Comparison of ENCODE assay signal across 8 cellular contexts in genomic region chr15:90994417-90995311, GRCh38. TPM values are rescaled to one million over a fixed set of nuclear protein-coding genes. Genes with fewer than 3 reads are reported as not detected.
DNase-seq lines count a peak whose midpoint lies in the region; ATAC-seq, FAIRE-seq and TF ChIP-seq lines count a peak whose summit lies in the region.

Gene PRC1, minus strand, starts transcription at chr15:90994535. Its CDS starts 118 bp downstream, at chr15:90994417.

- peaks cover 5 to 16% of the 10 kb centered on the region in 2 experiments; a peak in 3 of 5 replicates for H3K36me3 ChIP-seq in HepG2 (replicated peaks in 1 of 2; ENCODE audit: control insufficient read depth in 1 of 2, insufficient read depth in 2 of 2, low read length in 2 of 2)

- H3K9me3 ChIP-seq in HepG2 (ENCODE audit: low read length) = no peaks in the 10 kb centered on the region

- H3K4me3 ChIP-seq in HepG2 (replicated peaks in 1 of 3; ENCODE audit: insufficient read depth in 1 of 3, low read depth in 2 of 3, low read length in 3 of 3) = peak within 1 kb of the TSS; percentile 96 to 100 (median 99)

- POLR2A ChIA-PET in HepG2 (lab: Yijun Ruan, JAX) = interaction anchor here (0.7 to 1.1 kb wide), 5 partner anchors 9 to 64 kb away, joined by 3 to 5 read pairs (median 3); partner anchors contain the start of gene UNC45A

- TSS peak; percentile 94 for BruUV-seq in HepG2 (replicated peaks; lab: Mats Ljungman, UMichigan)

- WGBS in HepG2 (ENCODE audit: low lambda C conversion rate) = 1% methylated on average over 20 of the region's 75 CpGs

- H3K27me3 ChIP-seq in HepG2 (ENCODE audit: control insufficient read depth in 1 of 2, insufficient read depth in 2 of 2, low read length in 2 of 2) = no peaks in the 10 kb centered on the region

- TF ChIP-seq EP300 in HepG2 (IDR thresholded peaks at IDR 0.05; ENCODE audit: low read depth in 2 of 2, low read length in 2 of 2) (0 out of 4 replicates have a peak, but pooled peaks of 1 of the 2 experiments have one; percentile 55), HepG2 (CRISPR knock-in tag; IDR thresholded peaks at IDR 0.05; ENCODE audit: borderline replicate concordance) (0 out of 2 replicates have a peak, but pooled peaks have one; percentile 2)

- peaks cover 25% of the 10 kb centered on the region for H3K4me1 ChIP-seq in HepG2 (ENCODE audit: insufficient read depth, low read length)

- intact Hi-C loops in HepG2 (cut with micrococcal nuclease; ENCODE audit: unreplicated experiment) = loop anchor here (10.0 kb wide), 1 partner anchor 60 kb away; the partner anchor contains the start of genes HDDC3 and UNC45A

- DNase-seq in NCI-H774 (lab: John Stamatoyannopoulos, UW) (peak; percentile 99), dermis blood vessel endothelial cell (peak; percentile 99), HepG2 (ENCODE audit: low spot score) (peak; percentile 95)
- DNase-seq in activated CD4-positive, alpha-beta T cell treated with anti-CD3 and anti-CD28 coated beads, Interleukin-2, amount 50 U/mL, for 4 hours = peak; percentile 95 to 96
- peak; percentile 97 for DNase-seq in stimulated activated CD4-positive, alpha-beta T cell treated with anti-CD3 and anti-CD28 coated beads, Interleukin-4, amount 100 ng/mL, for 1 hour

- ATAC-seq in GM19395 (IDR thresholded peaks at IDR 0.05; ENCODE audit: unreplicated experiment) (peak; percentile 94), HG03565 (IDR thresholded peaks at IDR 0.05; ENCODE audit: unreplicated experiment) (peak; percentile 91), HepG2 (peak; percentile 97)

- peak; percentile 73 for FAIRE-seq in HepG2 (lab: Jason Lieb, UNC)

- H3K79me2 ChIP-seq in HepG2 (ENCODE audit: insufficient read depth, low read length) = peaks cover 52% of the 10 kb centered on the region

- no peak for TF ChIP-seq RAD21 in HepG2 (CRISPR knock-in tag; IDR thresholded peaks at IDR 0.05)

- TF ChIP-seq POLR2A in HepG2 (IDR thresholded peaks at IDR 0.05; ENCODE audit: insufficient read depth in 1 of 2, low read depth in 2 of 2, low read length in 2 of 2) = peak; percentile 60 to 87

- H3K27ac ChIP-seq in C4-2B (peak within 1 kb of the TSS; percentile 95), HepG2 (ENCODE audit: extremely low read length, insufficient read depth, low read length) (peak within 1 kb of the TSS; percentile 93)

- CTCF ChIA-PET in HepG2 (lab: Yijun Ruan, JAX; ENCODE audit: low intra/inter-chr PET ratio, low total read pairs) = no interaction called here

- peak within 1 kb of the TSS; percentile 99 for H3K9ac ChIP-seq in HepG2 (ENCODE audit: insufficient read depth, low read depth, low read length)

- TF ChIP-seq CTCF in C4-2B (conservative IDR thresholded peaks at IDR 0.05) (no peak), HepG2 (CRISPR knock-in tag; IDR thresholded peaks at IDR 0.05) (peak; percentile 40)

- H3K4me2 ChIP-seq in HepG2 (ENCODE audit: low read depth, low read length) = peak within 1 kb of the TSS; percentile 86

- in situ Hi-C loops in HepG2 (cut with HindIII; ENCODE audit: extremely low pct_ligation_motif_present, low pct_unique_long_range_greater_than_20kb) = no loop called here

- no peaks in the 10 kb centered on the region; the same call in 1 of the 2 replicates for H4K20me1 ChIP-seq in HepG2 (ENCODE audit: insufficient read depth, low read length)

- H2AFZ ChIP-seq in HepG2 (ENCODE audit: low read length) = peak within 1 kb of the TSS; percentile 88

TF ChIP-seq in HepG2, 621 proteins besides CTCF, POLR2A, EP300 and RAD21 (continues in another document):
- TF ChIP-seq TSC22D2 (CRISPR knock-in tag; IDR thresholded peaks at IDR 0.05; ENCODE audit: borderline replicate concordance) = no peak
- 0 out of 2 replicates have a peak, but pooled peaks have one; percentile 2 for TF ChIP-seq DNMT1 (CRISPR knock-in tag; IDR thresholded peaks at IDR 0.05)
- TF ChIP-seq, protein P1, sequence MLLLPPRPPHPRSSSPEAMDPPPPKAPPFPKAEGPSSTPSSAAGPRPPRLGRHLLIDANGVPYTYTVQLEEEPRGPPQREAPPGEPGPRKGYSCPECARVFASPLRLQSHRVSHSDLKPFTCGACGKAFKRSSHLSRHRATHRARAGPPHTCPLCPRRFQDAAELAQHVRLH (CRISPR knock-in tag; IDR thresholded peaks at IDR 0.05; ENCODE audit: borderline replicate concordance, low read depth) = peak; percentile 67; the same call in 1 of the 2 replicates
- no peak for TF ChIP-seq ZNF251 (CRISPR knock-in tag; IDR thresholded peaks at IDR 0.05)
- TF ChIP-seq YEATS2 (CRISPR knock-in tag; IDR thresholded peaks at IDR 0.05; ENCODE audit: borderline replicate concordance) = peak; percentile 92; the same call in 1 of the 2 replicates
- no peak for TF ChIP-seq BRCA1 (CRISPR knock-in tag; IDR thresholded peaks at IDR 0.05)
- TF ChIP-seq GFI1 (CRISPR knock-in tag; IDR thresholded peaks at IDR 0.05; ENCODE audit: borderline replicate concordance) = no peak
- TF ChIP-seq E2F1 (CRISPR knock-in tag; IDR thresholded peaks at IDR 0.05) = peak; percentile 96
- peak; percentile 92 for TF ChIP-seq GATAD1 (CRISPR knock-in tag; IDR thresholded peaks at IDR 0.05)
- peak; percentile 83 for TF ChIP-seq CBX1 (IDR thresholded peaks at IDR 0.05; ENCODE audit: low read depth)
- TF ChIP-seq, protein P2, sequence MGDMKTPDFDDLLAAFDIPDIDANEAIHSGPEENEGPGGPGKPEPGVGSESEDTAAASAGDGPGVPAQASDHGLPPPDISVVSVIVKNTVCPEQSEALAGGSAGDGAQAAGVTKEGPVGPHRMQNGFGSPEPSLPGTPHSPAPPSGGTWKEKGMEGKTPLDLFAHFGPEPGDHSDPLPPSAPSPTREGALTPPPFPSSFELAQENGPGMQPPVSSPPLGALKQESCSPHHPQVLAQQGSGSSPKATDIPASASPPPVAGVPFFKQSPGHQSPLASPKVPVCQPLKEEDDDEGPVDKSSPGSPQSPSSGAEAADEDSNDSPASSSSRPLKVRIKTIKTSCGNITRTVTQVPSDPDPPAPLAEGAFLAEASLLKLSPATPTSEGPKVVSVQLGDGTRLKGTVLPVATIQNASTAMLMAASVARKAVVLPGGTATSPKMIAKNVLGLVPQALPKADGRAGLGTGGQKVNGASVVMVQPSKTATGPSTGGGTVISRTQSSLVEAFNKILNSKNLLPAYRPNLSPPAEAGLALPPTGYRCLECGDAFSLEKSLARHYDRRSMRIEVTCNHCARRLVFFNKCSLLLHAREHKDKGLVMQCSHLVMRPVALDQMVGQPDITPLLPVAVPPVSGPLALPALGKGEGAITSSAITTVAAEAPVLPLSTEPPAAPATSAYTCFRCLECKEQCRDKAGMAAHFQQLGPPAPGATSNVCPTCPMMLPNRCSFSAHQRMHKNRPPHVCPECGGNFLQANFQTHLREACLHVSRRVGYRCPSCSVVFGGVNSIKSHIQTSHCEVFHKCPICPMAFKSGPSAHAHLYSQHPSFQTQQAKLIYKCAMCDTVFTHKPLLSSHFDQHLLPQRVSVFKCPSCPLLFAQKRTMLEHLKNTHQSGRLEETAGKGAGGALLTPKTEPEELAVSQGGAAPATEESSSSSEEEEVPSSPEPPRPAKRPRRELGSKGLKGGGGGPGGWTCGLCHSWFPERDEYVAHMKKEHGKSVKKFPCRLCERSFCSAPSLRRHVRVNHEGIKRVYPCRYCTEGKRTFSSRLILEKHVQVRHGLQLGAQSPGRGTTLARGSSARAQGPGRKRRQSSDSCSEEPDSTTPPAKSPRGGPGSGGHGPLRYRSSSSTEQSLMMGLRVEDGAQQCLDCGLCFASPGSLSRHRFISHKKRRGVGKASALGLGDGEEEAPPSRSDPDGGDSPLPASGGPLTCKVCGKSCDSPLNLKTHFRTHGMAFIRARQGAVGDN (CRISPR knock-in tag; IDR thresholded peaks at IDR 0.05) = peak; percentile 86
- TF ChIP-seq RNF2 (conservative IDR thresholded peaks at IDR 0.05; ENCODE audit: low read depth) = no peak
- TF ChIP-seq RCOR2 (CRISPR knock-in tag; IDR thresholded peaks at IDR 0.05) = no peak
- peak; percentile 77; the same call in 1 of the 2 replicates for TF ChIP-seq MXD4 (CRISPR knock-in tag; IDR thresholded peaks at IDR 0.05)
- TF ChIP-seq ZNF317 (CRISPR knock-in tag; IDR thresholded peaks at IDR 0.05) = peak; percentile 64; the same call in 1 of the 2 replicates
- TF ChIP-seq KAT8 (CRISPR knock-in tag; IDR thresholded peaks at IDR 0.05) = peak; percentile 90
- TF ChIP-seq ZNF264 (CRISPR knock-in tag; IDR thresholded peaks at IDR 0.05) = no peak

RNA-seq across cellular contexts. Expression of gene PRC1, which starts in this region (rescaled TPM):
- 83.0 and 274 TPM in 2 replicates for total RNA-seq in dermis blood vessel endothelial cell
- total RNA-seq in HepG2 (2016; rRNA removed; fragmentation: Illumina TruSeq; extraction: Trizol) = 162 and 214 TPM in 2 replicates
- 34.9 and 40.5 TPM in 2 replicates for total RNA-seq in HepG2 (2016; cell fraction: cytosol; rRNA removed; fragmentation: Illumina TruSeq; extraction: Trizol; ENCODE audit: low read depth)
- total RNA-seq in HepG2 (2016; cell fraction: insoluble cytoplasmic fraction; rRNA removed; fragmentation: Illumina TruSeq; extraction: Trizol) = 154 and 213 TPM in 2 replicates
- 43.7 and 44.0 TPM in 2 replicates for total RNA-seq in HepG2 (2016; cell fraction: membrane; rRNA removed; fragmentation: Illumina TruSeq; extraction: Trizol)
- 138 and 141 TPM in 2 replicates for total RNA-seq in HepG2 (2016; cell fraction: nucleus; rRNA removed; fragmentation: Illumina TruSeq; extraction: Trizol)
- polyA plus RNA-seq in HepG2 (2011; rRNA removed) = 85.1 and 137 TPM in 2 replicates
- 79.0 and 105 TPM in 2 replicates for polyA plus RNA-seq in HepG2 (2011; cell fraction: cytosol; rRNA removed)
- polyA plus RNA-seq in HepG2 (2011; cell fraction: nucleus; rRNA removed) = 141 and 237 TPM in 2 replicates
- 46.3 and 69.1 TPM in 2 replicates for polyA plus RNA-seq in HepG2 (2012)
- polyA plus RNA-seq in HepG2 (2016; cell fraction: cytosol; fragmentation: Illumina TruSeq; extraction: Trizol; ENCODE audit: low read depth) = 7.9 and 8.3 TPM in 2 replicates
- 161 and 179 TPM in 2 replicates for polyA plus RNA-seq in HepG2 (2016; cell fraction: insoluble cytoplasmic fraction; fragmentation: Illumina TruSeq; extraction: Trizol; ENCODE audit: low read depth)
- 21.4 and 24.5 TPM in 2 replicates for polyA plus RNA-seq in HepG2 (2016; cell fraction: membrane; fragmentation: Illumina TruSeq; extraction: Trizol; ENCODE audit: low read depth)
- polyA plus RNA-seq in HepG2 (2016; cell fraction: nucleus; fragmentation: Illumina TruSeq; extraction: Trizol; ENCODE audit: insufficient read depth, low read depth) = 138 and 146 TPM in 2 replicates
- 266 and 946 TPM in 2 replicates for polyA minus RNA-seq in HepG2 (2011; rRNA and poly(A)+ RNA removed; ENCODE audit: low replicate concordance)
- polyA minus RNA-seq in HepG2 (2011; cell fraction: cytosol; rRNA and poly(A)+ RNA removed) = 56.3 and 76.3 TPM in 2 replicates
- 88.1 and 114 TPM in 2 replicates for polyA minus RNA-seq in HepG2 (2011; cell fraction: nucleus; rRNA and poly(A)+ RNA removed)

Comparison
In these comparisons a context has a peak if more than half of its experiments do, and no peak if none do; other contexts are left out.
1. Peak in every context shown above with its lines: DNase-seq, ATAC-seq, H3K4me3 ChIP-seq and H3K27ac ChIP-seq.